20 cellular contexts compared by ENCODE assay signal in the genomic region with DNA sequence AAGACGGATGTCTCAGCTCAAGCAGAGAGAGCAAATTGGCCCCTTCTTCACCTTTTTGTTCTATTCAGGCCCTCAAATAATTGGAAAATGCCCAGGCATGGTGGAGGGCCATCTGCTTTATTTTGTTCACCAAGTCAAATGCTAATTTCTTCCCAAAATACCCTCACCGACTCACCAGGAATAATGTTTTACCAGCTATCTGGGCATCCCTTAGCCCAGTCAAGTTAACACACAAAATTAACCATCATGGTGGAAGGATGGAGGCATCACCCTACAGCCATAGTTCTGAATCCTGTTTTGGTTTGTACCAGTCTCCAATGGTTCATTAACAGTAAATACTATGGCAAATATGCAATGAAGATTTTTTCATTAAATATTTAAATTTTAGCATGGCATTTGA.
"Had no signal": no experiment of that assay in that cellular context is flagged by ENCODE, and none has a peak within 500 bp of the region (broad histone marks: within the 10 kb centered on the region; RNA-seq: fewer than 3 reads in every experiment).

No MANE protein-coding gene starts in this region.

- H3K4me1 ChIP-seq: left lung had no signal

- DNase-seq: cortex of kidney; effector CD8-positive, alpha-beta T cell; effector memory CD8-positive, alpha-beta T cell; endodermal cell; erythroblast; esophagus squamous epithelium; foreskin fibroblast; foreskin melanocyte; gastrocnemius medialis; glutamatergic neuron; head of caudate nucleus; heart right ventricle; hippocampal formation; left cardiac atrium; left lung; left ventricle myocardium superior; lower lobe of right lung; mesenchymal stem cell; mucosa of descending colon had no signal

- H3K27me3 ChIP-seq: esophagus squamous epithelium, gastrocnemius medialis, heart right ventricle, left lung had no signal

- H3K27ac ChIP-seq: esophagus squamous epithelium, gastrocnemius medialis, heart right ventricle, left lung, lower lobe of right lung had no signal

- H3K4me3 ChIP-seq: esophagus squamous epithelium, gastrocnemius medialis, heart right ventricle, left lung, lower lobe of right lung, mucosa of descending colon had no signal

- H3K9me3 ChIP-seq: esophagus squamous epithelium, gastrocnemius medialis, left lung, lower lobe of right lung, mucosa of descending colon had no signal

- H3K36me3 ChIP-seq: esophagus squamous epithelium, gastrocnemius medialis, heart right ventricle, left lung, lower lobe of right lung had no signal

- ATAC-seq: effector memory CD8-positive, alpha-beta T cell; esophagus mucosa; gastrocnemius medialis; heart right ventricle; left cardiac atrium; left lung; left ventricle myocardium superior; lower lobe of right lung; mucosa of descending colon had no signal
